28 cellular contexts compared by ENCODE assay signal in the genomic region with DNA sequence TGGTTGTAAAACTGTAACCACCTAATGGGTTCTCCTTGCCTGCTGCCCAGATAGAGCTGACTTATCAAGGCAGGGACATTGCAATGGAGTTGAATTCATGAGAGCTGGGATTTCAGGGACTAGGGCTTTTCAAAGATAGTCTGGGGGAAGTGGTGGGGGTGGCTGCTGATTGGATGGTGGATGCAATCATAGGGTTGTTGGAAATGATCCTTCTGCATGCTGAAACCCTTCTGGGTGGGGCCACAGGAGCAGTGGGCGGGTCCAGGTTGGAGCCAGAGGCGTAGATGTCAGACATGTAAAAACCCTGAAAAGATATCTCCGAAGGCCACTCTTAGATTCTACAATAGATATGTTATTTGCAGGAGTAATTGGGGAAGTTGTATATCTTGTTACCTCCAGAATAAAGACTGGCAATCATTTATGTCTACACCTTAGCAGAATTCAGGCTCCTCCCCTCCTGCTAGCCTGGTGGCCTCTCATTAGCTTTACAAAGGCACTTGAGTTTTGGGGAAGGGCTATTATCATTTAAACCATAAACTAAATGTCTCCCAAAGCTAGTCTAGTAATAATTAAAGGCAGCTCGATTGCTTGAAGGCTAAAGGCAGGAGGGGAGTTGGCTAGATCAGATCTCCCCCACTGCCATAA. TPM values are rescaled to one million over a fixed set of nuclear protein-coding genes. Genes with fewer than 3 reads are reported as not detected.
DNase-seq lines count a peak whose midpoint lies in the region; ATAC-seq, FAIRE-seq and TF ChIP-seq lines count a peak whose summit lies in the region.
"Had no signal": no experiment of that assay in that cellular context is flagged by ENCODE, and none has a peak within 500 bp of the region (broad histone marks: within the 10 kb centered on the region; RNA-seq: fewer than 3 reads in every experiment).

No MANE protein-coding gene starts in this region.

- no peak for DNase-seq in left ventricle myocardium superior
- no peak for DNase-seq in Right ventricle myocardium inferior (ENCODE audit: missing footprints)
- DNase-seq in K562 (ENCODE audit: extremely low read depth in 1 of 4, low spot score in 3 of 4): peak in 2 of 4 experiments; percentile 25 to 30
- peak; percentile 69 for DNase-seq in iPS-NIHi11 (ENCODE audit: low spot score)
- DNase-seq in adrenal gland: no peak
- DNase-seq in activated naive CD4-positive, alpha-beta T cell treated with anti-CD3 and anti-CD28 coated beads, Interleukin-2, amount 50 U/mL, for 16 hours: no peak
- no peak for DNase-seq in NCI-H2107 treated with DMSO at 0.1 percent for 48 hours (lab: John Stamatoyannopoulos, UW; ENCODE audit: unreplicated experiment)
- DNase-seq: activated B cell treated with CpG ODN at 0.5 μM for 24 hours; activated CD4-positive, alpha-beta T cell treated with anti-CD3 and anti-CD28 coated beads, Interleukin-2, amount 50 U/mL, for 4 hours; activated CD8-positive, alpha-beta memory T cell treated with anti-CD3 and anti-CD28 coated beads, Interleukin-2, amount 10 ng/mL, durations not matched to agents 7 days and 5 days; activated gamma-delta T cell; activated T-cell treated with anti-CD3 and anti-CD28 coated beads, Interleukin-2, amount 50 U/mL, for 4 hours; Calu3; central memory CD4-positive, alpha-beta T cell; cortex of kidney; DND-41; left colon; NCI-H146; NCI-H2107; small intestine; stimulated activated naive CD4-positive, alpha-beta T cell; T-cell; upper lobe of right lung had no signal

- TF ChIP-seq CTCF in K562 (IDR thresholded peaks at IDR 0.05 in 2 of 3, conservative IDR thresholded peaks at IDR 0.05 in 1 of 3; ENCODE audit: insufficient read depth in 2 of 3, low read depth in 1 of 3, low read length in 3 of 3) (no peak), adrenal gland (IDR thresholded peaks at IDR 0.05) (no peak)

- no peak for FAIRE-seq in K562 (lab: Jason Lieb, UNC)
- FAIRE-seq: A549, astrocyte, small intestine had no signal

- H3K4me3 ChIP-seq in K562 (no peak overlapping the region), adrenal gland (no peak overlapping the region)
- H3K4me3 ChIP-seq: A549, SJSA1, suprapubic skin, upper lobe of right lung had no signal

- no peaks in the 10 kb centered on the region for H3K4me1 ChIP-seq in K562 (replicated peaks in 1 of 2; ENCODE audit: control insufficient read depth in 2 of 2, insufficient read depth in 2 of 2, low read length in 2 of 2)
- no peaks in the 10 kb centered on the region for H3K4me1 ChIP-seq in adrenal gland (replicated peaks in 1 of 2)
- H3K4me1 ChIP-seq: A549, SJSA1, suprapubic skin, upper lobe of right lung had no signal

- no peaks in the 10 kb centered on the region for H3K79me2 ChIP-seq in K562 (ENCODE audit: control insufficient read depth, insufficient read depth, low read length)

- H3K9me3 ChIP-seq in K562 (replicated peaks; ENCODE audit: control insufficient read depth, insufficient read depth, low read depth, low read length): no peaks in the 10 kb centered on the region
- H3K9me3 ChIP-seq in adrenal gland (replicated peaks in 1 of 3): no peaks in the 10 kb centered on the region
- H3K9me3 ChIP-seq: A549, SJSA1, upper lobe of right lung had no signal

- CTCF ChIA-PET in K562 (lab: Yijun Ruan, JAX; ENCODE audit: low intra/inter-chr PET ratio): no interaction called here

- no TSS peak for BruUV-seq in K562 (replicated peaks; lab: Mats Ljungman, UMichigan)

- H3K27ac ChIP-seq in K562 (ENCODE audit: extremely low read depth, low read depth, low read length) (no peak overlapping the region), adrenal gland (no peak overlapping the region)
- H3K27ac ChIP-seq: A549, SJSA1, suprapubic skin, upper lobe of right lung had no signal

- no peak overlapping the region for H3K9ac ChIP-seq in K562 (ENCODE audit: insufficient read depth in 1 of 2, low read depth in 2 of 2, low read length in 2 of 2)

- TF ChIP-seq RAD21 in K562 (CRISPR knock-in tag; conservative IDR thresholded peaks at IDR 0.05 in 1 of 2, IDR thresholded peaks at IDR 0.05 in 1 of 2): no peak

- H3K9me1 ChIP-seq in K562 (ENCODE audit: control insufficient read depth, insufficient read depth, low read length): no peaks in the 10 kb centered on the region

- H3K27me3 ChIP-seq in K562 (ENCODE audit: control insufficient read depth in 2 of 2, insufficient read depth in 2 of 2, low read length in 2 of 2) (no peaks in the 10 kb centered on the region), adrenal gland (no peaks in the 10 kb centered on the region)
- H3K27me3 ChIP-seq: SJSA1, suprapubic skin, upper lobe of right lung had no signal

- H3K4me2 ChIP-seq in K562 (ENCODE audit: insufficient read depth, low read length): no peak overlapping the region
- H3K4me2 ChIP-seq: A549 had no signal

- in situ Hi-C loops in K562 (cut with MboI): no loop called here

- 3% methylated on average over 4 of the region's 4 CpGs for WGBS in K562 (ENCODE audit: insufficient coverage, low coverage, missing lambda C conversion rate)
- WGBS in adrenal gland, 4 donors: 38 to 59% (median 48%) methylated on average over 4 of the region's 4 CpGs

- TF ChIP-seq POLR2A in K562 (conservative IDR thresholded peaks at IDR 0.05) (no peak), adrenal gland (IDR thresholded peaks at IDR 0.05) (no peak)

- peak; percentile 25 for ATAC-seq in left ventricle myocardium superior
- no peak for ATAC-seq in Right ventricle myocardium inferior
- peak; percentile 85 for ATAC-seq in K562
- ATAC-seq in GM19455 (IDR thresholded peaks at IDR 0.05; ENCODE audit: unreplicated experiment): no peak
- ATAC-seq: A549; activated CD8-positive, alpha-beta memory T cell treated with anti-CD3 and anti-CD28 coated beads, Interleukin-2, amount 10 ng/mL, durations not matched to agents 7 days and 5 days; activated T-cell treated with anti-CD3 and anti-CD28 coated beads, Interleukin-2, amount 50 U/mL, for 4 hours; left colon; T-cell; upper lobe of right lung had no signal

- no peak for TF ChIP-seq EP300 in K562 (IDR thresholded peaks at IDR 0.05; ENCODE audit: low read length)

- H3K36me3 ChIP-seq in K562 (ENCODE audit: control insufficient read depth, insufficient read depth, low read length) (no peaks in the 10 kb centered on the region), adrenal gland (replicated peaks in 1 of 2) (no peaks in the 10 kb centered on the region)
- H3K36me3 ChIP-seq: SJSA1, suprapubic skin, upper lobe of right lung had no signal

- intact Hi-C loops in left ventricle myocardium superior (cut with micrococcal nuclease): no loop called here
- intact Hi-C loops in Right ventricle myocardium inferior (cut with DNase I): no loop called here
- intact Hi-C loops in K562 (cut with micrococcal nuclease): no loop called here
- intact Hi-C loops in adrenal gland (cut with DNase I): no loop called here

- H4K20me1 ChIP-seq in K562 (replicated peaks; ENCODE audit: control insufficient read depth, insufficient read depth, low read length): no peaks in the 10 kb centered on the region

- POLR2A ChIA-PET in K562 (lab: Yijun Ruan, JAX): interaction anchor here (0.6 to 1.3 kb wide), 5 partner anchors 8 to 33 kb away, joined by 3 read pairs; partner anchors contain the start of gene FAM98A

- no peak overlapping the region for H2AFZ ChIP-seq in K562 (ENCODE audit: low read depth, low read length)

TF ChIP-seq in K562, 482 proteins besides CTCF, POLR2A, EP300 and RAD21 (continues in another document):
- TF ChIP-seq MEIS2 (IDR thresholded peaks at IDR 0.05; ENCODE audit: partially characterized antibody) (peak; percentile 74), ZNF311 (CRISPR knock-in tag; IDR thresholded peaks at IDR 0.05) (no peak)
- TF ChIP-seq, protein P1, sequence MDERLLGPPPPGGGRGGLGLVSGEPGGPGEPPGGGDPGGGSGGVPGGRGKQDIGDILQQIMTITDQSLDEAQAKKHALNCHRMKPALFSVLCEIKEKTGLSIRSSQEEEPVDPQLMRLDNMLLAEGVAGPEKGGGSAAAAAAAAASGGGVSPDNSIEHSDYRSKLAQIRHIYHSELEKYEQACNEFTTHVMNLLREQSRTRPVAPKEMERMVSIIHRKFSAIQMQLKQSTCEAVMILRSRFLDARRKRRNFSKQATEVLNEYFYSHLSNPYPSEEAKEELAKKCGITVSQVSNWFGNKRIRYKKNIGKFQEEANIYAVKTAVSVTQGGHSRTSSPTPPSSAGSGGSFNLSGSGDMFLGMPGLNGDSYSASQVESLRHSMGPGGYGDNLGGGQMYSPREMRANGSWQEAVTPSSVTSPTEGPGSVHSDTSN (CRISPR knock-in tag; IDR thresholded peaks at IDR 0.05; ENCODE audit: low read depth): no peak
- TF ChIP-seq, protein P1 (tag; conservative IDR thresholded peaks at IDR 0.05; ENCODE audit: low read depth): peak; percentile 60

RNA-seq across cellular contexts. Expression of gene FAM98A, which starts 8.2 kb away (rescaled TPM):
- total RNA-seq in left ventricle myocardium superior (72.0 TPM), Right ventricle myocardium inferior (88.0 TPM), K562 (2014; rRNA removed) (23.5 and 26.0 TPM in 2 replicates), K562 (2014; rRNA removed; fragmentation: Illumina TruSeq; extraction: Trizol) (44.6 and 45.7 TPM in 2 replicates), K562 (2015; rRNA removed; fragmentation: Illumina TruSeq; extraction: Trizol) (39.6 and 53.8 TPM in 2 replicates), K562 (2021) (56.1 and 59.7 TPM in 2 replicates), adrenal gland (10 to 100 TPM; 18.9 to 92.2 (median 54.3) TPM)
- total RNA-seq in K562 (2011; cell fraction: chromatin; rRNA removed; ENCODE audit: low replicate concordance): 58.3 and 93.0 TPM in 2 replicates
- 25.1 and 26.7 TPM in 2 replicates for total RNA-seq in K562 (2011; cell fraction: nucleolus; rRNA removed)
- total RNA-seq in K562 (2011; cell fraction: nucleoplasm; rRNA removed): 40.6 and 44.9 TPM in 2 replicates
- polyA plus RNA-seq in K562 (2011; rRNA removed) (80.1 and 114 TPM in 2 replicates), K562 (2014; fragmentation: Illumina TruSeq; extraction: Trizol) (238 and 308 TPM in 2 replicates), K562 (2014; fragmentation: Nextera tagmentation; extraction: Ambion mirVana) (10 to 100 TPM; 16.5 to 23.4 TPM), K562 (2014; rRNA removed) (144 and 171 TPM in 2 replicates), adrenal gland (100 to 1,000 TPM in 1 of 3 donors, 10 to 100 TPM in 2; 16.0 to 118 (median 27.8) TPM)
- 65.6 and 159 TPM in 2 replicates for polyA plus RNA-seq in K562 (2011; cell fraction: cytosol; rRNA removed)
- polyA plus RNA-seq in K562 (2011; cell fraction: nucleus; rRNA removed): 30.4 and 45.6 TPM in 2 replicates
- polyA plus RNA-seq in K562 (2012): 25.4 and 119 TPM in 2 replicates
- polyA minus RNA-seq in K562 (2011; rRNA and poly(A)+ RNA removed): 140 and 173 TPM in 2 replicates
- 51.4 and 53.0 TPM in 2 replicates for polyA minus RNA-seq in K562 (2011; cell fraction: cytosol; rRNA and poly(A)+ RNA removed)
- polyA minus RNA-seq in K562 (2011; cell fraction: nucleus; rRNA and poly(A)+ RNA removed): 32.7 and 88.5 TPM in 2 replicates

Comparison
In these comparisons a context has a peak if more than half of its experiments do, and no peak if none do; other contexts are left out.
1. ATAC-seq: peak in left ventricle myocardium superior (single experiment) and K562 (single experiment); none in Right ventricle myocardium inferior (single experiment) and GM19455 (single experiment).